ENCODE assay signal across 36 cellular contexts in the genomic region with DNA sequence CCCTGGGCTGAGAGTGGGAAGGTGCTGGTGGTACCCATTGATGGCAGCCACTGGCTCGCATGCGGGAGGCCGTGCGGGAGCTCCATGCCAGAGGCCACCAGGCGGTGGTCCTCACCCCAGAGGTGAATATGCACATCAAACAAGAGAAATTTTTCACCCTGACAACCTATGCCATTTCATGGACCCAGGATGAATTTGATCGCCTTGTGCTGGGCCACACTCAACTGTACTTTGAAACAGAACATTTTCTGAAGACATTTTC. TPM values are rescaled to one million over a fixed set of nuclear protein-coding genes. Genes with fewer than 3 reads are reported as not detected.
"Had no signal": no experiment of that assay in that cellular context is flagged by ENCODE, and none has a peak within 500 bp of the region (broad histone marks: within the 10 kb centered on the region; RNA-seq: fewer than 3 reads in every experiment).

No MANE protein-coding gene starts in this region.

- H3K4me1 ChIP-seq: body of pancreas, breast epithelium had no signal

- H3K27ac Mint-ChIP-seq: activated B cell treated with CpG ODN at 0.5 μM for 24 hours; activated CD4-positive, alpha-beta memory T cell treated with anti-CD3 and anti-CD28 coated beads for 36 hours; activated CD4-positive, alpha-beta T cell treated with anti-CD3 and anti-CD28 coated beads for 36 hours; activated CD4-positive, alpha-beta T cell treated with anti-CD3 and anti-CD28 coated beads, Interleukin-2, amount 10 ng/mL, durations not matched to agents 7 days and 5 days; activated CD8-positive, alpha-beta T cell treated with anti-CD3 and anti-CD28 coated beads for 36 hours; activated naive CD4-positive, alpha-beta T cell treated with anti-CD3 and anti-CD28 coated beads, Interleukin-2, amount 10 ng/mL, durations not matched to agents 7 days and 5 days; activated naive CD4-positive, alpha-beta T cell treated with anti-CD3 and anti-CD28 coated beads, Interleukin-2, amount 50 U/mL, for 24 hours; activated naive CD8-positive, alpha-beta T cell; activated naive CD8-positive, alpha-beta T cell treated with anti-CD3 and anti-CD28 coated beads, Interleukin-2, amount 10 ng/mL, durations not matched to agents 7 days and 5 days; activated naive CD8-positive, alpha-beta T cell treated with anti-CD3 and anti-CD28 coated beads, Interleukin-2, amount 50 U/mL, for 24 hours; activated T-cell treated with anti-CD3 and anti-CD28 coated beads, Interleukin-2, amount 50 U/mL, for 24 hours; activated T-helper 2 cell treated with anti-CD3 and anti-CD28 coated beads, Interferon-gamma antibody, Interleukin-2, Interleukin-4, amounts not matched to agents 10 μg/mL and 5 μg/mL and 100 μg/mL, durations not matched to agents 14 hours and 24 hours and 36 hours; T-helper 1 cell treated with Interleukin-12 subunit alpha and Interleukin-12 subunit beta and Interleukin-4 antibody, amounts not matched to agents 30 μg/mL and 1 μg/mL, for 36 hours; T-helper 2 cell treated with Interferon-gamma antibody and Interleukin-4, amounts not matched to agents 5 μg/mL and 100 μg/mL, for 36 hours had no signal

- H3K4me3 ChIP-seq: body of pancreas, breast epithelium had no signal

- H3K27me3 ChIP-seq: body of pancreas, brain microvascular endothelial cell, breast epithelium had no signal

- DNase-seq: activated B cell treated with CpG ODN at 0.5 μM for 24 hours; activated CD4-positive, alpha-beta memory T cell treated with anti-CD3 and anti-CD28 coated beads for 36 hours; activated CD4-positive, alpha-beta T cell treated with anti-CD3 and anti-CD28 coated beads for 1 hour; activated CD4-positive, alpha-beta T cell treated with anti-CD3 and anti-CD28 coated beads for 36 hours; activated CD4-positive, alpha-beta T cell treated with anti-CD3 and anti-CD28 coated beads for 48 hours; activated CD4-positive, alpha-beta T cell treated with anti-CD3 and anti-CD28 coated beads, Interleukin-2, amount 10 ng/mL, durations not matched to agents 7 days and 5 days; activated CD8-positive, alpha-beta memory T cell treated with anti-CD3 and anti-CD28 coated beads, Interleukin-2, amount 50 U/mL, for 48 hours; activated CD8-positive, alpha-beta T cell treated with anti-CD3 and anti-CD28 coated beads for 36 hours; activated effector memory CD4-positive, alpha-beta T cell treated with Interleukin-2 at 50 U/mL for 16 hours; activated gamma-delta T cell; activated naive CD4-positive, alpha-beta T cell treated with anti-CD3 and anti-CD28 coated beads, Interleukin-2, amount 10 ng/mL, durations not matched to agents 7 days and 5 days; activated naive CD4-positive, alpha-beta T cell treated with Interleukin-2 at 50 U/mL for 16 hours; activated naive CD8-positive, alpha-beta T cell treated with anti-CD3 and anti-CD28 coated beads, Interleukin-2, amount 10 ng/mL, durations not matched to agents 7 days and 5 days; activated naive CD8-positive, alpha-beta T cell treated with anti-CD3 and anti-CD28 coated beads, Interleukin-2, amount 50 U/mL, for 24 hours; activated T-cell treated with anti-CD3 and anti-CD28 coated beads, Interleukin-2, amount 50 U/mL, for 24 hours; activated T-cell treated with anti-CD3 and anti-CD28 coated beads, Interleukin-2, amount 50 U/mL, for 48 hours; amniotic stem cell; aorta; body of pancreas; brain microvascular endothelial cell; central memory CD4-positive, alpha-beta T cell; T-helper 1 cell; T-helper 2 cell; T-helper 9 cell had no signal

- H3K36me3 ChIP-seq: brain microvascular endothelial cell, breast epithelium had no signal

- H3K27ac ChIP-seq: brain microvascular endothelial cell, breast epithelium, VCaP had no signal

- H3K4me1 Mint-ChIP-seq: activated B cell treated with CpG ODN at 0.5 μM for 24 hours; activated CD4-positive, alpha-beta T cell treated with anti-CD3 and anti-CD28 coated beads for 36 hours; activated CD4-positive, alpha-beta T cell treated with anti-CD3 and anti-CD28 coated beads, Interleukin-2, amount 10 ng/mL, durations not matched to agents 7 days and 5 days; activated naive CD4-positive, alpha-beta T cell treated with anti-CD3 and anti-CD28 coated beads, Interleukin-2, amount 10 ng/mL, durations not matched to agents 7 days and 5 days; activated naive CD4-positive, alpha-beta T cell treated with anti-CD3 and anti-CD28 coated beads, Interleukin-2, amount 50 U/mL, for 24 hours; activated naive CD8-positive, alpha-beta T cell treated with anti-CD3 and anti-CD28 coated beads, Interleukin-2, amount 10 ng/mL, durations not matched to agents 7 days and 5 days; activated naive CD8-positive, alpha-beta T cell treated with anti-CD3 and anti-CD28 coated beads, Interleukin-2, amount 50 U/mL, for 24 hours had no signal

- H3K36me3 Mint-ChIP-seq: activated CD4-positive, alpha-beta memory T cell treated with anti-CD3 and anti-CD28 coated beads for 36 hours; activated naive CD4-positive, alpha-beta T cell treated with anti-CD3 and anti-CD28 coated beads, Interleukin-2, amount 10 ng/mL, durations not matched to agents 7 days and 5 days; activated naive CD4-positive, alpha-beta T cell treated with anti-CD3 and anti-CD28 coated beads, Interleukin-2, amount 50 U/mL, for 24 hours; activated naive CD8-positive, alpha-beta T cell treated with anti-CD3 and anti-CD28 coated beads, Interleukin-2, amount 10 ng/mL, durations not matched to agents 7 days and 5 days had no signal

- H3K4me3 Mint-ChIP-seq: activated B cell treated with CpG ODN at 0.5 μM for 24 hours; activated CD4-positive, alpha-beta memory T cell treated with anti-CD3 and anti-CD28 coated beads for 36 hours; activated CD4-positive, alpha-beta T cell treated with anti-CD3 and anti-CD28 coated beads for 36 hours; activated CD4-positive, alpha-beta T cell treated with anti-CD3 and anti-CD28 coated beads, Interleukin-2, amount 10 ng/mL, durations not matched to agents 7 days and 5 days; activated CD8-positive, alpha-beta T cell treated with anti-CD3 and anti-CD28 coated beads for 36 hours; activated naive CD4-positive, alpha-beta T cell treated with anti-CD3 and anti-CD28 coated beads, Interleukin-2, amount 10 ng/mL, durations not matched to agents 7 days and 5 days; activated naive CD4-positive, alpha-beta T cell treated with anti-CD3 and anti-CD28 coated beads, Interleukin-2, amount 50 U/mL, for 24 hours; activated naive CD8-positive, alpha-beta T cell; activated naive CD8-positive, alpha-beta T cell treated with anti-CD3 and anti-CD28 coated beads, Interleukin-2, amount 10 ng/mL, durations not matched to agents 7 days and 5 days; activated naive CD8-positive, alpha-beta T cell treated with anti-CD3 and anti-CD28 coated beads, Interleukin-2, amount 50 U/mL, for 24 hours; activated T-cell treated with anti-CD3 and anti-CD28 coated beads, Interleukin-2, amount 50 U/mL, for 24 hours; T-helper 1 cell treated with Interleukin-12 subunit alpha and Interleukin-12 subunit beta and Interleukin-4 antibody, amounts not matched to agents 30 μg/mL and 1 μg/mL, for 36 hours; T-helper 2 cell treated with Interferon-gamma antibody and Interleukin-4, amounts not matched to agents 5 μg/mL and 100 μg/mL, for 36 hours had no signal

- ATAC-seq: activated CD4-positive, alpha-beta T cell treated with anti-CD3 and anti-CD28 coated beads for 36 hours; activated CD8-positive, alpha-beta T cell treated with anti-CD3 and anti-CD28 coated beads for 36 hours; activated naive CD8-positive, alpha-beta T cell treated with anti-CD3 and anti-CD28 coated beads, Interleukin-2, amount 50 U/mL, for 24 hours had no signal

RNA-seq across cellular contexts. Expression of a gene that starts 12.9 kb away (rescaled TPM):
- total RNA-seq: activated B cell treated with CpG ODN at 0.5 μM for 24 hours; activated CD4-positive, alpha-beta memory T cell treated with anti-CD3 and anti-CD28 coated beads for 36 hours; activated CD4-positive, alpha-beta T cell treated with anti-CD3 and anti-CD28 coated beads for 36 hours; activated CD4-positive, alpha-beta T cell treated with anti-CD3 and anti-CD28 coated beads, Interleukin-2, amount 10 ng/mL, durations not matched to agents 7 days and 5 days; activated CD8-positive, alpha-beta memory T cell treated with anti-CD3 and anti-CD28 coated beads for 36 hours; activated CD8-positive, alpha-beta T cell treated with anti-CD3 and anti-CD28 coated beads for 36 hours; activated naive CD8-positive, alpha-beta T cell treated with anti-CD3 and anti-CD28 coated beads, Interleukin-2, amount 10 ng/mL, durations not matched to agents 7 days and 5 days; activated T-helper 2 cell treated with anti-CD3 and anti-CD28 coated beads, Interferon-gamma antibody, Interleukin-2, Interleukin-4, amounts not matched to agents 10 μg/mL and 5 μg/mL and 100 μg/mL, durations not matched to agents 14 hours and 24 hours and 36 hours; aorta; astrocyte; body of pancreas; breast epithelium; cardiac septum; cerebellum had no signal

RNA-seq across cellular contexts. Expression of a gene that starts 18.4 kb away (rescaled TPM):
- total RNA-seq: activated B cell treated with CpG ODN at 0.5 μM for 24 hours; activated CD4-positive, alpha-beta memory T cell treated with anti-CD3 and anti-CD28 coated beads for 36 hours; activated CD4-positive, alpha-beta T cell treated with anti-CD3 and anti-CD28 coated beads for 36 hours; activated CD4-positive, alpha-beta T cell treated with anti-CD3 and anti-CD28 coated beads, Interleukin-2, amount 10 ng/mL, durations not matched to agents 7 days and 5 days; activated CD8-positive, alpha-beta memory T cell treated with anti-CD3 and anti-CD28 coated beads for 36 hours; activated CD8-positive, alpha-beta T cell treated with anti-CD3 and anti-CD28 coated beads for 36 hours; activated naive CD8-positive, alpha-beta T cell treated with anti-CD3 and anti-CD28 coated beads, Interleukin-2, amount 10 ng/mL, durations not matched to agents 7 days and 5 days; activated T-helper 2 cell treated with anti-CD3 and anti-CD28 coated beads, Interferon-gamma antibody, Interleukin-2, Interleukin-4, amounts not matched to agents 10 μg/mL and 5 μg/mL and 100 μg/mL, durations not matched to agents 14 hours and 24 hours and 36 hours; aorta; astrocyte; body of pancreas; cardiac septum; cerebellum had no signal
- polyA plus RNA-seq: adipose tissue, aorta had no signal

RNA-seq across cellular contexts. Expression of a gene that starts 28.7 kb away (rescaled TPM):
- total RNA-seq: activated B cell treated with CpG ODN at 0.5 μM for 24 hours; activated CD4-positive, alpha-beta memory T cell treated with anti-CD3 and anti-CD28 coated beads for 36 hours; activated CD4-positive, alpha-beta T cell treated with anti-CD3 and anti-CD28 coated beads for 36 hours; activated CD4-positive, alpha-beta T cell treated with anti-CD3 and anti-CD28 coated beads, Interleukin-2, amount 10 ng/mL, durations not matched to agents 7 days and 5 days; activated CD8-positive, alpha-beta memory T cell treated with anti-CD3 and anti-CD28 coated beads for 36 hours; activated CD8-positive, alpha-beta T cell treated with anti-CD3 and anti-CD28 coated beads for 36 hours; activated naive CD8-positive, alpha-beta T cell treated with anti-CD3 and anti-CD28 coated beads, Interleukin-2, amount 10 ng/mL, durations not matched to agents 7 days and 5 days; activated T-helper 2 cell treated with anti-CD3 and anti-CD28 coated beads, Interferon-gamma antibody, Interleukin-2, Interleukin-4, amounts not matched to agents 10 μg/mL and 5 μg/mL and 100 μg/mL, durations not matched to agents 14 hours and 24 hours and 36 hours; aorta; astrocyte; breast epithelium; cardiac septum; cerebellum had no signal
- polyA plus RNA-seq: adipose tissue, aorta had no signal

RNA-seq across cellular contexts. Expression of a gene that starts 30.9 kb away (rescaled TPM):
- total RNA-seq: activated B cell treated with CpG ODN at 0.5 μM for 24 hours; activated CD4-positive, alpha-beta memory T cell treated with anti-CD3 and anti-CD28 coated beads for 36 hours; activated CD4-positive, alpha-beta T cell treated with anti-CD3 and anti-CD28 coated beads for 36 hours; activated CD4-positive, alpha-beta T cell treated with anti-CD3 and anti-CD28 coated beads, Interleukin-2, amount 10 ng/mL, durations not matched to agents 7 days and 5 days; activated CD8-positive, alpha-beta memory T cell treated with anti-CD3 and anti-CD28 coated beads for 36 hours; activated CD8-positive, alpha-beta T cell treated with anti-CD3 and anti-CD28 coated beads for 36 hours; activated naive CD8-positive, alpha-beta T cell treated with anti-CD3 and anti-CD28 coated beads, Interleukin-2, amount 10 ng/mL, durations not matched to agents 7 days and 5 days; activated T-helper 2 cell treated with anti-CD3 and anti-CD28 coated beads, Interferon-gamma antibody, Interleukin-2, Interleukin-4, amounts not matched to agents 10 μg/mL and 5 μg/mL and 100 μg/mL, durations not matched to agents 14 hours and 24 hours and 36 hours; aorta; astrocyte; body of pancreas; breast epithelium; cardiac septum; cerebellum had no signal
- polyA plus RNA-seq: aorta had no signal

RNA-seq across cellular contexts. Expression of a gene that starts 34.5 kb away (rescaled TPM):
- total RNA-seq: activated B cell treated with CpG ODN at 0.5 μM for 24 hours; activated CD4-positive, alpha-beta memory T cell treated with anti-CD3 and anti-CD28 coated beads for 36 hours; activated CD4-positive, alpha-beta T cell treated with anti-CD3 and anti-CD28 coated beads for 36 hours; activated CD4-positive, alpha-beta T cell treated with anti-CD3 and anti-CD28 coated beads, Interleukin-2, amount 10 ng/mL, durations not matched to agents 7 days and 5 days; activated CD8-positive, alpha-beta memory T cell treated with anti-CD3 and anti-CD28 coated beads for 36 hours; activated CD8-positive, alpha-beta T cell treated with anti-CD3 and anti-CD28 coated beads for 36 hours; activated naive CD8-positive, alpha-beta T cell treated with anti-CD3 and anti-CD28 coated beads, Interleukin-2, amount 10 ng/mL, durations not matched to agents 7 days and 5 days; activated T-helper 2 cell treated with anti-CD3 and anti-CD28 coated beads, Interferon-gamma antibody, Interleukin-2, Interleukin-4, amounts not matched to agents 10 μg/mL and 5 μg/mL and 100 μg/mL, durations not matched to agents 14 hours and 24 hours and 36 hours; aorta; astrocyte; body of pancreas; breast epithelium; cardiac septum; cerebellum had no signal
- polyA plus RNA-seq: aorta had no signal
